Comparison of ENCODE assay signal across 16 cellular contexts in genomic region chr1:30197959-30198760, GRCh38.
DNase-seq lines count a peak whose midpoint lies in the region; ATAC-seq and TF ChIP-seq lines count a peak whose summit lies in the region.
"Had no signal": no experiment of that assay in that cellular context is flagged by ENCODE, and none has a peak within 500 bp of the region (broad histone marks: within the 10 kb centered on the region; RNA-seq: fewer than 3 reads in every experiment).

No MANE protein-coding gene starts in this region.

- H3K36me3 ChIP-seq in smooth muscle cell (ENCODE audit: low read depth) = no peaks in the 10 kb centered on the region

- no peak overlapping the region for H3K4me3 Mint-ChIP-seq in T-helper 2 cell treated with Interferon-gamma antibody and Interleukin-4, amounts not matched to agents 5 μg/mL and 100 μg/mL, for 36 hours
- no peak overlapping the region for H3K4me3 Mint-ChIP-seq in effector memory CD8-positive, alpha-beta T cell
- H3K4me3 Mint-ChIP-seq: CD14-positive monocyte, GM23338 had no signal

- peaks cover 6% of the 10 kb centered on the region for H3K27me3 Mint-ChIP-seq in T-helper 2 cell treated with Interferon-gamma antibody and Interleukin-4, amounts not matched to agents 5 μg/mL and 100 μg/mL, for 36 hours (ENCODE audit: low read depth)
- peaks cover 0 to 23% of the 10 kb centered on the region in 2 donors for H3K27me3 Mint-ChIP-seq in effector memory CD8-positive, alpha-beta T cell

- no peaks in the 10 kb centered on the region for H3K79me2 ChIP-seq in smooth muscle cell (ENCODE audit: low read depth)

- no peak overlapping the region for H3K4me3 ChIP-seq in smooth muscle cell
- H3K4me3 ChIP-seq: GM23338 had no signal

- WGBS in smooth muscle cell (ENCODE audit: low lambda C conversion rate) = 100% methylated on average over 2 of the region's 3 CpGs

- peak overlapping the region; percentile 53 for H3K27ac Mint-ChIP-seq in T-helper 2 cell treated with Interferon-gamma antibody and Interleukin-4, amounts not matched to agents 5 μg/mL and 100 μg/mL, for 36 hours
- H3K27ac Mint-ChIP-seq in effector memory CD8-positive, alpha-beta T cell = peak overlapping the region; percentile 0 to 82
- H3K27ac Mint-ChIP-seq: GM23338 had no signal

- H3K9me3 ChIP-seq in smooth muscle cell (replicated peaks; ENCODE audit: low read depth) = no peaks in the 10 kb centered on the region
- H3K9me3 ChIP-seq: Caco-2 had no signal

- no peaks in the 10 kb centered on the region for H3K36me3 Mint-ChIP-seq in T-helper 2 cell treated with Interferon-gamma antibody and Interleukin-4, amounts not matched to agents 5 μg/mL and 100 μg/mL, for 36 hours (ENCODE audit: low read depth)
- H3K36me3 Mint-ChIP-seq in effector memory CD8-positive, alpha-beta T cell (ENCODE audit: insufficient read depth) = peaks cover 3% of the 10 kb centered on the region
- H3K36me3 Mint-ChIP-seq: CD14-positive monocyte; CD8-positive, alpha-beta memory T cell had no signal

- peaks cover 1% of the 10 kb centered on the region for H3K4me1 Mint-ChIP-seq in T-helper 2 cell treated with Interferon-gamma antibody and Interleukin-4, amounts not matched to agents 5 μg/mL and 100 μg/mL, for 36 hours (ENCODE audit: low read depth)
- peaks cover 13 to 20% of the 10 kb centered on the region in 2 donors for H3K4me1 Mint-ChIP-seq in effector memory CD8-positive, alpha-beta T cell (ENCODE audit: low read depth in 2 of 2)

- H4K20me1 ChIP-seq in smooth muscle cell (ENCODE audit: low read depth) = no peaks in the 10 kb centered on the region

- H3K4me1 ChIP-seq in smooth muscle cell (ENCODE audit: low read depth) = no peaks in the 10 kb centered on the region
- H3K4me1 ChIP-seq: Caco-2 had no signal

- no peak overlapping the region for H3K27ac ChIP-seq in smooth muscle cell (ENCODE audit: low read depth)
- H3K27ac ChIP-seq: 22Rv1 had no signal

- no peaks in the 10 kb centered on the region for H3K27me3 ChIP-seq in smooth muscle cell (ENCODE audit: low read depth)

- H2AFZ ChIP-seq in smooth muscle cell (ENCODE audit: low read depth) = no peak overlapping the region
- H2AFZ ChIP-seq: GM23338 had no signal

- DNase-seq in T-helper 2 cell treated with Interferon-gamma antibody and Interleukin-4, amounts not matched to agents 5 μg/mL and 100 μg/mL, for 36 hours (ENCODE audit: low spot score) = no peak
- DNase-seq in T-helper 2 cell = no peak
- no peak for DNase-seq in effector memory CD8-positive, alpha-beta T cell
- no peak for DNase-seq in smooth muscle cell (lab: John Stamatoyannopoulos, UW; ENCODE audit: unreplicated experiment)
- DNase-seq in SHP77 (lab: John Stamatoyannopoulos, UW) = no peak
- no peak for DNase-seq in activated CD4-positive, CD25-positive, alpha-beta regulatory T cell treated with anti-CD3 and anti-CD28 coated beads, Interleukin-2, amount 50 U/mL, for 72 hours
- no peak for DNase-seq in NCI-H524 treated with DMSO at 0.1 percent for 48 hours (lab: John Stamatoyannopoulos, UW)
- DNase-seq: Caco-2; CD8-positive, alpha-beta memory T cell; DND-41; H7 had no signal

- no peak overlapping the region for H3K9ac ChIP-seq in smooth muscle cell (ENCODE audit: low read depth)

- no peaks in the 10 kb centered on the region for H3K9me3 Mint-ChIP-seq in T-helper 2 cell treated with Interferon-gamma antibody and Interleukin-4, amounts not matched to agents 5 μg/mL and 100 μg/mL, for 36 hours
- H3K9me3 Mint-ChIP-seq in effector memory CD8-positive, alpha-beta T cell = no peaks in the 10 kb centered on the region

- H3F3A ChIP-seq in smooth muscle cell (ENCODE audit: low read depth) = no peaks in the 10 kb centered on the region

- ATAC-seq in effector memory CD8-positive, alpha-beta T cell (replicated peaks) = no peak
- no peak for ATAC-seq in HG03378 (IDR thresholded peaks at IDR 0.05; ENCODE audit: unreplicated experiment)
- ATAC-seq: GM23338, HepG2 had no signal

- TF ChIP-seq CTCF in smooth muscle cell (IDR thresholded peaks at IDR 0.05; ENCODE audit: borderline replicate concordance, insufficient read depth, poor library complexity, severe bottlenecking) = no peak

- peak overlapping the region; percentile 43 for H3K4me2 ChIP-seq in smooth muscle cell
- H3K4me2 ChIP-seq: GM23338 had no signal
